In the genomic region with DNA sequence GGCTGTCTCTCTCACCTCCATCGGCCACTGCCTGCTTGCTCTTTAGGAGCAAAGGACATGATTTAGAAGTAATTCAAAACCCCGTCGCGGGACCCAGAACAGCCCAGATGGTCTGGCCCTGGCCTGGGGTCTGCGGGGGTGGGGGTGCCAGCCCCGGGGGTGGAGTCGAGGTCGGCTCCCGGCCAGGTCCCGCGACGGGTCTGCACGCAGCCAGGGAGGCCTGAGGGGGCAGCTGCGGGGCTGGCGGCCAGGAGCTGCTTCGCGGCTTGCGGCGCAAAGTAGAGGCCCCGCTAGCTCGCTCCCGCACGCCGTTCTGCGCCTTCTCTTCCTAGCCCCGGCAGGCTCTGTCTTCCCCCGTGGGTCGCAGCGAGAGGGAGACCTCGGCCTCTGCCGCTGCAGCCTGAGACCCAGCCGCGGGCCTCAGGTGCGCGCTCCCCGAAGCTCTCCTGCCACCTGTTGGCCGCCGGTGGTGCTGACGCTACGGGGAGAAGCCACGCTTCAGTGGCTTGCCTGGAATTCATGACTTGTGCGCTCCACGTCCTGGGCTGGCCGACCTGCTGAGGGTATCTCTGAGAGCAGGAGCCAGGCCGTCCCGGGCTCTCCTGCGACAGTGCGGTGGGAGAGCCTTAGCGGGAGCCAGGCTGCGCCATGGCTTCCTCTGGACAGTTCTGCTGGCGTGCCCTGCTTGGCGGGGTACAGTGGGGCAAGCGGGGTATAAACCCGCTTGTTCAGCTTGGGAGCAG, we compare ENCODE assay signal across 8 cellular contexts.
A peak's percentile ranks its signal among the peaks of the same experiment; 100 is the strongest.
DNase-seq lines count a peak whose midpoint lies in the region; ATAC-seq and TF ChIP-seq lines count a peak whose summit lies in the region.

No MANE protein-coding gene starts in this region.

- H3K4me1 Mint-ChIP-seq in natural killer cell: peaks cover 4 to 10% of the 10 kb centered on the region in 2 donors
- peaks cover 3 to 12% of the 10 kb centered on the region in 2 donors for H3K4me1 Mint-ChIP-seq in stimulated activated naive B cell treated with anti-CD40 and anti-IgM and Interleukin-4, amounts not matched to agents 10 μg/mL and 1 μg/mL and 100 μg/mL, for 72 hours

- peak overlapping the region; percentile 86 for H3K4me2 ChIP-seq in OCI-LY3 (ENCODE audit: low read length)

- no peaks in the 10 kb centered on the region for H3K9me3 Mint-ChIP-seq in natural killer cell
- peaks cover 0 to 4% of the 10 kb centered on the region in 2 donors for H3K9me3 Mint-ChIP-seq in stimulated activated naive B cell treated with anti-CD40 and anti-IgM and Interleukin-4, amounts not matched to agents 10 μg/mL and 1 μg/mL and 100 μg/mL, for 72 hours

- TF ChIP-seq CTCF in OCI-LY3 (IDR thresholded peaks at IDR 0.05; ENCODE audit: low read depth, low read length) (peak; percentile 72), esophagus squamous epithelium (IDR thresholded peaks at IDR 0.05) (peak; percentile 82 to 98 (median 95)), natural killer cell (IDR thresholded peaks at IDR 0.05) (peak; percentile 75)

- peaks cover 28 to 31% of the 10 kb centered on the region in 2 donors for H3K27me3 Mint-ChIP-seq in natural killer cell (ENCODE audit: low read depth in 2 of 2)
- peaks cover 32 to 54% of the 10 kb centered on the region in 2 donors for H3K27me3 Mint-ChIP-seq in stimulated activated naive B cell treated with anti-CD40 and anti-IgM and Interleukin-4, amounts not matched to agents 10 μg/mL and 1 μg/mL and 100 μg/mL, for 72 hours

- DNase-seq in C1 segment of cervical spinal cord (lab: John Stamatoyannopoulos, UW) (peak in 10 of 14 donors; percentile 7 to 60 (median 28)), esophagus squamous epithelium (lab: John Stamatoyannopoulos, UW) (no peak), natural killer cell (peak; percentile 36)
- DNase-seq in activated T-cell treated with anti-CD3 and anti-CD28 coated beads, Interleukin-2, amount 50 U/mL, for 1 hour: peak; percentile 75
- DNase-seq in stimulated activated naive B cell treated with anti-CD40 and anti-IgM and Interleukin-4, amounts not matched to agents 10 μg/mL and 1 μg/mL and 100 μg/mL, for 72 hours: peak; percentile 55

- H3K27ac ChIP-seq in OCI-LY3 (ENCODE audit: low read length) (no peak overlapping the region), esophagus squamous epithelium (peak overlapping the region; percentile 90 to 97 (median 94))

- no peaks in the 10 kb centered on the region for H3K36me3 ChIP-seq in OCI-LY3 (replicated peaks; ENCODE audit: low read depth, low read length)
- H3K36me3 ChIP-seq in esophagus squamous epithelium: no peaks in the 10 kb centered on the region

- WGBS in esophagus squamous epithelium, 2 donors: 1 to 3% methylated on average over 16 of the region's 54 CpGs

- H3K4me1 ChIP-seq in OCI-LY3 (ENCODE audit: low read length) (no peaks in the 10 kb centered on the region), esophagus squamous epithelium (peaks cover 12 to 97% (median 44%) of the 10 kb centered on the region in 3 donors)

- H3K4me3 ChIP-seq in OCI-LY3 (ENCODE audit: low read length) (peak overlapping the region; percentile 78), esophagus squamous epithelium (peak overlapping the region; percentile 30 to 71 (median 48))

- TF ChIP-seq POLR2A in esophagus squamous epithelium (IDR thresholded peaks at IDR 0.05): peak in 2 of 4 donors; percentile 47 to 70

- H3K79me2 ChIP-seq in OCI-LY3 (ENCODE audit: low read length): no peaks in the 10 kb centered on the region

- H3K27me3 ChIP-seq in OCI-LY3 (ENCODE audit: low read depth, low read length) (0 out of 2 replicates have a peak, but pooled peaks cover 2% of the 10 kb centered on the region), esophagus squamous epithelium (peaks cover 0 to 8% (median 0%) of the 10 kb centered on the region in 4 donors)

- peak overlapping the region; percentile 67; the same call in 1 of the 2 replicates for H2AFZ ChIP-seq in OCI-LY3 (ENCODE audit: low read depth, low read length)

- H3K9ac ChIP-seq in OCI-LY3 (ENCODE audit: low read length): peak overlapping the region; percentile 51; the same call in 1 of the 2 replicates

- ATAC-seq in GM19324 (IDR thresholded peaks at IDR 0.05; ENCODE audit: low FRiP score, unreplicated experiment) (peak; percentile 84), HG03565 (IDR thresholded peaks at IDR 0.05; ENCODE audit: unreplicated experiment) (peak; percentile 69), natural killer cell (peak; percentile 81 to 98 (median 82))
- peak; percentile 97 for ATAC-seq in stimulated activated naive B cell treated with anti-CD40 and anti-IgM and Interleukin-4, amounts not matched to agents 10 μg/mL and 1 μg/mL and 100 μg/mL, for 72 hours (replicated peaks)

- H3K9me3 ChIP-seq in OCI-LY3 (ENCODE audit: insufficient read depth, low read length) (no peaks in the 10 kb centered on the region), esophagus squamous epithelium (no peaks in the 10 kb centered on the region)

- H3K27ac Mint-ChIP-seq in natural killer cell: no peak overlapping the region
- no peak overlapping the region for H3K27ac Mint-ChIP-seq in stimulated activated naive B cell treated with anti-CD40 and anti-IgM and Interleukin-4, amounts not matched to agents 10 μg/mL and 1 μg/mL and 100 μg/mL, for 72 hours

- H4K20me1 ChIP-seq in OCI-LY3 (ENCODE audit: insufficient read depth, low read length): no peaks in the 10 kb centered on the region

- intact Hi-C loops in esophagus squamous epithelium (cut with DNase I) (loop anchor here (2.0 kb wide), 1 partner anchor 158 kb away; no protein-coding TSS in a partner anchor), natural killer cell (cut with micrococcal nuclease) (no loop called here)

- H3K36me3 Mint-ChIP-seq in natural killer cell: no peaks in the 10 kb centered on the region
- no peaks in the 10 kb centered on the region for H3K36me3 Mint-ChIP-seq in stimulated activated naive B cell treated with anti-CD40 and anti-IgM and Interleukin-4, amounts not matched to agents 10 μg/mL and 1 μg/mL and 100 μg/mL, for 72 hours

- peak overlapping the region; percentile 76 for H3K4me3 Mint-ChIP-seq in natural killer cell
- H3K4me3 Mint-ChIP-seq in stimulated activated naive B cell treated with anti-CD40 and anti-IgM and Interleukin-4, amounts not matched to agents 10 μg/mL and 1 μg/mL and 100 μg/mL, for 72 hours: peak overlapping the region; percentile 81 to 83
